In genomic region chr3:159762981-159763465, GRCh38 we compare ENCODE assay signal across 8 cellular contexts.
DNase-seq lines count a peak whose midpoint lies in the region; ATAC-seq and TF ChIP-seq lines count a peak whose summit lies in the region.

No MANE protein-coding gene starts in this region.

- H4K8ac ChIP-seq in mesendoderm (ENCODE audit: low read depth, low read length), result no peak overlapping the region

- no peak overlapping the region for H4K5ac ChIP-seq in mesendoderm (ENCODE audit: low read length)

- peaks cover 7% of the 10 kb centered on the region for H3K79me1 ChIP-seq in mesendoderm (ENCODE audit: low read length)

- no peak overlapping the region for H2BK120ac ChIP-seq in mesendoderm (ENCODE audit: low read depth, low read length)

- DNase-seq in NCI-H1092 treated with DMSO at 0.1 percent for 48 hours (lab: John Stamatoyannopoulos, UW), result peak; percentile 23
- DNase-seq in NCI-H1092 (lab: John Stamatoyannopoulos, UW), result no peak
- peak; percentile 61 for DNase-seq in HuH-7.5 (ENCODE audit: low spot score)
- peak in 7 of 34 experiments; percentile 2 to 44 (median 6) for DNase-seq in T-cell
- peak; percentile 67 for DNase-seq in endothelial cell (ENCODE audit: low spot score)
- peak; percentile 92 for DNase-seq in mesendoderm
- peak; percentile 59 for DNase-seq in thoracic aorta (ENCODE audit: low spot score)

- peak overlapping the region; percentile 81 for H3K27ac ChIP-seq in mesendoderm (ENCODE audit: low read depth, low read length)
- peak overlapping the region; percentile 99 for H3K27ac ChIP-seq in thoracic aorta

- peak overlapping the region; percentile 42 for H3K4me3 ChIP-seq in mesendoderm (ENCODE audit: low read length)
- peak overlapping the region; percentile 91 for H3K4me3 ChIP-seq in thoracic aorta

- H3K9ac ChIP-seq in mesendoderm (ENCODE audit: low read length), result peak overlapping the region; percentile 83

- peaks cover 0 to 21% (median 16%) of the 10 kb centered on the region in 3 donors for H3K4me1 Mint-ChIP-seq in T-cell
- H3K4me1 Mint-ChIP-seq in endothelial cell (ENCODE audit: unreplicated experiment), result peaks cover 50% of the 10 kb centered on the region

- ATAC-seq in GM21528 (IDR thresholded peaks at IDR 0.05; ENCODE audit: low FRiP score, unreplicated experiment), result peak; percentile 32
- ATAC-seq in T-cell (replicated peaks in 1 of 4), result peak in 1 of 4 experiments; percentile 64
- ATAC-seq in thoracic aorta (ENCODE audit: insufficient number of reproducible peaks, low FRiP score, low read depth), result peak; percentile 44

- H3K36me3 Mint-ChIP-seq in T-cell (no peaks in the 10 kb centered on the region), endothelial cell (ENCODE audit: low read depth, unreplicated experiment) (peaks cover 4% of the 10 kb centered on the region)

- TF ChIP-seq CTCF in endothelial cell (IDR thresholded peaks at IDR 0.05; ENCODE audit: unreplicated experiment) (no peak), thoracic aorta (IDR thresholded peaks at IDR 0.05) (no peak)

- H3K23ac ChIP-seq in mesendoderm (ENCODE audit: low read length), result peak overlapping the region; percentile 70

- peaks cover 50 to 55% of the 10 kb centered on the region in 2 donors for H3K27me3 Mint-ChIP-seq in T-cell
- peaks cover 12% of the 10 kb centered on the region for H3K27me3 Mint-ChIP-seq in endothelial cell (ENCODE audit: unreplicated experiment)

- WGBS in mesendoderm (ENCODE audit: extremely low coverage, insufficient coverage, low lambda C conversion rate), result no CpG with 5 or more reads among the region's 33 CpGs

- H3K36me3 ChIP-seq in mesendoderm (ENCODE audit: control insufficient read depth, insufficient read depth, low read length) (no peaks in the 10 kb centered on the region), thoracic aorta (no peaks in the 10 kb centered on the region)

- peaks cover 10% of the 10 kb centered on the region for H3K4me1 ChIP-seq in mesendoderm (ENCODE audit: control insufficient read depth, low read depth, low read length)
- H3K4me1 ChIP-seq in thoracic aorta (ENCODE audit: control insufficient read depth in 1 of 2, low read depth in 2 of 2), result peaks cover 10 to 37% of the 10 kb centered on the region in 2 donors

- H3K9me3 ChIP-seq in thoracic aorta, result no peaks in the 10 kb centered on the region

- H3K27me3 ChIP-seq in mesendoderm (ENCODE audit: insufficient read depth, low read length, poor library complexity) (no peaks in the 10 kb centered on the region), thoracic aorta (replicated peaks; ENCODE audit: insufficient read depth) (no peaks in the 10 kb centered on the region)

- peak overlapping the region; percentile 96 for H3K56ac ChIP-seq in mesendoderm (ENCODE audit: low read length)

- H3K79me2 ChIP-seq in mesendoderm (ENCODE audit: control insufficient read depth, insufficient read depth, low read length), result peaks cover 16% of the 10 kb centered on the region

- H3K4me3 Mint-ChIP-seq in T-cell (peak overlapping the region; percentile 52 to 74 (median 68)), endothelial cell (ENCODE audit: unreplicated experiment) (peak overlapping the region; percentile 93)

- no peak overlapping the region for H2BK15ac ChIP-seq in mesendoderm (replicated peaks; ENCODE audit: low read depth)

- POLR2A ChIA-PET in T-cell (lab: Charles Lee), result no interaction called here

- H3K18ac ChIP-seq in mesendoderm (ENCODE audit: low read length), result no peak overlapping the region

- H2AK5ac ChIP-seq in mesendoderm (ENCODE audit: low read length), result no peak overlapping the region

- CTCF ChIA-PET in T-cell (lab: Charles Lee), result no interaction called here

- H3K27ac Mint-ChIP-seq in T-cell, result no peak overlapping the region
- peak overlapping the region; percentile 96 for H3K27ac Mint-ChIP-seq in endothelial cell (ENCODE audit: unreplicated experiment)

- peak overlapping the region; percentile 29 for H2BK5ac ChIP-seq in mesendoderm (ENCODE audit: low read length)

- H3K4ac ChIP-seq in mesendoderm (ENCODE audit: low read depth, low read length), result peak overlapping the region; percentile 41

- H3K4me2 ChIP-seq in mesendoderm (ENCODE audit: low read length), result peak overlapping the region; percentile 45

- H3K9me3 Mint-ChIP-seq in T-cell (no peaks in the 10 kb centered on the region), endothelial cell (ENCODE audit: unreplicated experiment) (no peaks in the 10 kb centered on the region)
